Comparison of ENCODE assay signal across 8 cellular contexts in the genomic region with DNA sequence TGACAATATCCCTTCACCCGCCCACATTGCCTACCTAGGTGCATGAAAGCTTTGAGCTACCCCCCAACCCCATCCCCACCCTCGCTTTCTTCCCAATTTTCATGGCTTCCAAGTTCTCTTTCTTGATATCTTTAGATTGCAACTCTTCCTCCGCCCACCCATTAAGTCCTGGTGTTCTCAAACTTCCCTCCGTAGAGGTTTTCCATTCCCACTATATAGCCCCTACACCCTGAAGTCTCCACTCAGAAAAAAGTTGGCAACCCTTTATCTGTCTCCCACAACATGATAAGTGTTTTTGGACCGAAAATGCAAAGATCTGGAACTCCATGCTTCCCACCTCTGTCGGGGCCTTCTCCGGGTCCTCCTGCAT. TPM values are rescaled to one million over a fixed set of nuclear protein-coding genes. Genes with fewer than 3 reads are reported as not detected.
DNase-seq lines count a peak whose midpoint lies in the region; ATAC-seq and TF ChIP-seq lines count a peak whose summit lies in the region.

No MANE protein-coding gene starts in this region.

- H3K27ac Mint-ChIP-seq in naive thymus-derived CD8-positive, alpha-beta T cell = peak overlapping the region; percentile 49 to 90 (median 82)

- H3K4me3 ChIP-seq in BE2C (ENCODE audit: low read depth, low read length) = peak overlapping the region; percentile 72
- H3K4me3 ChIP-seq in MG63 = peak overlapping the region; percentile 84
- peak overlapping the region; percentile 58 to 91 (median 80) for H3K4me3 ChIP-seq in dorsolateral prefrontal cortex

- TF ChIP-seq POLR2A in GM18505 (IDR thresholded peaks at IDR 0.05; ENCODE audit: borderline replicate concordance, extremely low read depth, insufficient read depth, insufficient read length) = no peak

- peaks cover 2% of the 10 kb centered on the region; the same call in 1 of the 2 replicates for H3K4me1 ChIP-seq in BE2C

- POLR2A ChIA-PET in naive thymus-derived CD8-positive, alpha-beta T cell (lab: Charles Lee) = interaction anchor here (0.6 to 2.7 kb wide), 14 partner anchors 9 to 260 kb away, joined by 3 to 19 read pairs (median 6); a partner anchor contains a TSS

- H3K27me3 ChIP-seq in BE2C = no peaks in the 10 kb centered on the region
- H3K27me3 ChIP-seq in MG63 = no peaks in the 10 kb centered on the region
- no peaks in the 10 kb centered on the region for H3K27me3 ChIP-seq in dorsolateral prefrontal cortex

- H3K9me3 Mint-ChIP-seq in naive thymus-derived CD8-positive, alpha-beta T cell = peaks cover 0 to 2% (median 0%) of the 10 kb centered on the region in 9 donors

- H3K36me3 ChIP-seq in BE2C (no peaks in the 10 kb centered on the region), MG63 (no peaks in the 10 kb centered on the region)

- no peak for DNase-seq in BE2C
- no peak for DNase-seq in MG63
- no peak for DNase-seq in dorsolateral prefrontal cortex
- no peak for DNase-seq in naive thymus-derived CD8-positive, alpha-beta T cell
- no peak for DNase-seq in NCI-H2227 treated with DMSO at 0.1 percent for 48 hours (lab: John Stamatoyannopoulos, UW)
- no peak for DNase-seq in NCI-H1048 (lab: John Stamatoyannopoulos, UW)

- H3K9me3 ChIP-seq in BE2C (no peaks in the 10 kb centered on the region), MG63 (no peaks in the 10 kb centered on the region)

- H3K4me3 Mint-ChIP-seq in naive thymus-derived CD8-positive, alpha-beta T cell = peak overlapping the region; percentile 73 to 90 (median 84)

- H3K27me3 Mint-ChIP-seq in naive thymus-derived CD8-positive, alpha-beta T cell = no peaks in the 10 kb centered on the region

- no peak for ATAC-seq in naive thymus-derived CD8-positive, alpha-beta T cell
- ATAC-seq in GM18505 (IDR thresholded peaks at IDR 0.05; ENCODE audit: unreplicated experiment) (no peak), GM21825 (IDR thresholded peaks at IDR 0.05; ENCODE audit: unreplicated experiment) (no peak)

- H3K36me3 Mint-ChIP-seq in naive thymus-derived CD8-positive, alpha-beta T cell = peaks cover 0 to 8% (median 0%) of the 10 kb centered on the region in 3 donors

- H3K27ac ChIP-seq in dorsolateral prefrontal cortex = peak overlapping the region in 44 of 59 donors; percentile 39 to 94 (median 86)

- peaks cover 9 to 36% (median 15%) of the 10 kb centered on the region in 4 donors for H3K4me1 Mint-ChIP-seq in naive thymus-derived CD8-positive, alpha-beta T cell

- intact Hi-C loops in dorsolateral prefrontal cortex (cut with DNase I) = loop anchor here (5.0 kb wide), 1 partner anchor 33 kb away; no protein-coding TSS in a partner anchor

- TF ChIP-seq CTCF in BE2C (IDR thresholded peaks at IDR 0.05; ENCODE audit: low read depth, low read length) (no peak), dorsolateral prefrontal cortex (IDR thresholded peaks at IDR 0.05 in 54 of 56, conservative IDR thresholded peaks at IDR 0.05 in 2 of 56; ENCODE audit: low read depth in 1 of 56, partially characterized antibody in 56 of 56) (no peak)

RNA-seq across cellular contexts. Expression of a gene that starts 0.6 kb away (rescaled TPM):
- 3.0 TPM for polyA plus RNA-seq in BE2C (2012; ENCODE audit: insufficient read depth, insufficient read length, low read depth)
- 2.4 and 3.9 TPM in 2 replicates for total RNA-seq in MG63 (2014; rRNA removed; shearing (Covaris generic); ENCODE audit: low replicate concordance)
- 10 to 100 TPM in 5 of 120 experiments, 1 to 10 TPM in 115; 4.8 to 12.5 (median 7.4) TPM for total RNA-seq in dorsolateral prefrontal cortex
- total RNA-seq in naive thymus-derived CD8-positive, alpha-beta T cell = 1 to 10 TPM; 6.9 to 7.0 TPM
- polyA plus RNA-seq in naive thymus-derived CD8-positive, alpha-beta T cell = under 1 TPM; 0.20 to 0.57 (median 0.47) TPM

RNA-seq across cellular contexts. Expression of a gene that starts 3.9 kb away (rescaled TPM):
- 1.8 TPM for polyA plus RNA-seq in BE2C (2012; ENCODE audit: insufficient read depth, insufficient read length, low read depth)
- total RNA-seq in MG63 (2014; rRNA removed; shearing (Covaris generic); ENCODE audit: low replicate concordance) = not detected in 2 replicates
- 1 to 10 TPM in 88 of 120 experiments, under 1 TPM in 2, not detected in 30; 0.93 to 5.8 (median 2.1) TPM for total RNA-seq in dorsolateral prefrontal cortex
- total RNA-seq in naive thymus-derived CD8-positive, alpha-beta T cell = 1 to 10 TPM; 1.8 to 3.3 TPM
- under 1 TPM in 2 of 3 donors, not detected in 1; 0.80 to 0.92 TPM for polyA plus RNA-seq in naive thymus-derived CD8-positive, alpha-beta T cell

RNA-seq across cellular contexts. Expression of a gene that starts 12.4 kb away (rescaled TPM):
- polyA plus RNA-seq in BE2C (2012; ENCODE audit: insufficient read depth, insufficient read length, low read depth) = 1.1 TPM
- 0.30 TPM in 1 of 2 replicates, not detected in the other for total RNA-seq in MG63 (2014; rRNA removed; shearing (Covaris generic); ENCODE audit: low replicate concordance)
- total RNA-seq in dorsolateral prefrontal cortex = under 1 TPM in 4 of 120 experiments, not detected in 116; 0.26 to 0.74 (median 0.47) TPM
- total RNA-seq in naive thymus-derived CD8-positive, alpha-beta T cell = 1 to 10 TPM; 4.1 to 5.4 TPM
- 1 to 10 TPM in 1 of 3 donors, under 1 TPM in 2; 0.42 to 1.7 (median 0.81) TPM for polyA plus RNA-seq in naive thymus-derived CD8-positive, alpha-beta T cell

RNA-seq across cellular contexts. Expression of a gene that starts 17.4 kb away (rescaled TPM):
- 349 TPM for polyA plus RNA-seq in BE2C (2012; ENCODE audit: insufficient read depth, insufficient read length, low read depth)
- total RNA-seq in MG63 (2014; rRNA removed; shearing (Covaris generic); ENCODE audit: low replicate concordance) = 0.26 TPM in 1 of 2 replicates, not detected in the other
- 100 to 1,000 TPM in 119 of 120 experiments, 10 to 100 TPM in 1; 87.5 to 320 (median 183) TPM for total RNA-seq in dorsolateral prefrontal cortex
- 10 to 100 TPM; 44.3 to 47.4 TPM for total RNA-seq in naive thymus-derived CD8-positive, alpha-beta T cell
- polyA plus RNA-seq in naive thymus-derived CD8-positive, alpha-beta T cell = 10 to 100 TPM; 26.1 to 37.6 (median 36.0) TPM

RNA-seq across cellular contexts. Expression of a gene that starts 22.3 kb away (rescaled TPM):
- 9.5 TPM for polyA plus RNA-seq in BE2C (2012; ENCODE audit: insufficient read depth, insufficient read length, low read depth)
- total RNA-seq in MG63 (2014; rRNA removed; shearing (Covaris generic); ENCODE audit: low replicate concordance) = 2.0 and 4.9 TPM in 2 replicates
- total RNA-seq in dorsolateral prefrontal cortex = 1 to 10 TPM in 97 of 120 experiments, under 1 TPM in 22, not detected in 1; 0.32 to 4.5 (median 1.7) TPM
- 1 to 10 TPM; 3.8 TPM for total RNA-seq in naive thymus-derived CD8-positive, alpha-beta T cell
- polyA plus RNA-seq in naive thymus-derived CD8-positive, alpha-beta T cell = 1 to 10 TPM; 2.1 to 6.5 (median 2.8) TPM
